Comparison of ENCODE assay signal across 1 cellular context in the genomic region with DNA sequence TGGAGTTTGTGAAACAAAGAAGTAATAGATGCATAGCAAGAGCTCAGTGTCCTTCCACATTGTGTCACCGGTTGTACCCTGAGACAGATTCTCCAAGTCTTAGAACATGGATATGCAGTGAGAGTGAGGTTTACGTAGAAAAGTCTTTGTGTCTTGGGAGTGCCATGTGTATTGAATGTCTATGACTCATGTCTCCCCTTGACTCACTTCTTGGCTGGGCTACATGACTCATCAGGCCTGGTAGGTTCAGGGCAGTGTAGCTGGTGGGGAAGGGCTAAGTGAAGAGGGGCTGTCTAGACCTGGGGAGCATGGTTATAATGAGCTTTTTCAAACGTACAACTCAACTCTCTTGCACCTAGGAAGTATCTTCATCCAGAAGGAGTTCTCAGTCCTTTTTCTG.
A peak's percentile ranks its signal among the peaks of the same experiment; 100 is the strongest.
TF ChIP-seq lines count a peak whose summit lies in the region.

No MANE protein-coding gene starts in this region.

TF ChIP-seq in HCT116, 20 proteins besides CTCF, POLR2A, EP300 and RAD21 (continued from another document):
- TF ChIP-seq YY1 (IDR thresholded peaks at IDR 0.05; ENCODE audit: extremely low read depth, insufficient replicate concordance, low read depth, low read length) (peak; percentile 31), SIN3A (IDR thresholded peaks at IDR 0.05; ENCODE audit: low read depth) (peak; percentile 75), ZFX (IDR thresholded peaks at IDR 0.05) (no peak), JUND (IDR thresholded peaks at IDR 0.05) (peak; percentile 100), EZH2phosphoT487 (IDR thresholded peaks at IDR 0.05; ENCODE audit: borderline replicate concordance) (no peak), CEBPB (IDR thresholded peaks at IDR 0.05; ENCODE audit: low read depth) (no peak; the same call in 1 of the 2 replicates), TCF7L2 (IDR thresholded peaks at IDR 0.05; ENCODE audit: borderline replicate concordance, extremely low read depth, insufficient read depth, insufficient read length) (peak; percentile 27), CBX3 (IDR thresholded peaks at IDR 0.05; ENCODE audit: low read depth) (peak; percentile 98)
- TF ChIP-seq, protein P1, sequence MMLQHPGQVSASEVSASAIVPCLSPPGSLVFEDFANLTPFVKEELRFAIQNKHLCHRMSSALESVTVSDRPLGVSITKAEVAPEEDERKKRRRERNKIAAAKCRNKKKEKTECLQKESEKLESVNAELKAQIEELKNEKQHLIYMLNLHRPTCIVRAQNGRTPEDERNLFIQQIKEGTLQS (IDR thresholded peaks at IDR 0.05): peak; percentile 86
